ENCODE assay signal across 28 cellular contexts in genomic region chr2:217246108-217246507, GRCh38.
"Had no signal": no experiment of that assay in that cellular context is flagged by ENCODE, and none has a peak within 500 bp of the region (broad histone marks: within the 10 kb centered on the region; RNA-seq: fewer than 3 reads in every experiment).

No MANE protein-coding gene starts in this region.

- H3K36me3 Mint-ChIP-seq: stimulated activated effector memory CD8-positive, alpha-beta T cell treated with anti-CD3 and anti-CD28 coated beads, Interleukin-12 subunit alpha, Interleukin-12 subunit beta, amount 100 ng/mL, for 72 hours had no signal

- H3K4me3 Mint-ChIP-seq: activated naive CD4-positive, alpha-beta T cell treated with anti-CD3 and anti-CD28 coated beads for 36 hours; activated T-helper 1 cell treated with anti-CD3 and anti-CD28 coated beads, Interleukin-12 subunit alpha, Interleukin-12 subunit beta, Interleukin-2, Interleukin-4 antibody, amounts not matched to agents 30 ng/mL and 10 ng/mL and 1 ng/mL, durations not matched to agents 14 hours and 24 hours and 36 hours; nephron; stimulated activated effector memory CD8-positive, alpha-beta T cell treated with anti-CD3 and anti-CD28 coated beads, Interleukin-12 subunit alpha, Interleukin-12 subunit beta, amount 100 ng/mL, for 72 hours; T-helper 17 cell had no signal

- H3K9me3 ChIP-seq: esophagus squamous epithelium, gastrocnemius medialis, left lung, pancreas, prostate gland, transverse colon, vagina had no signal

- H3K4me1 Mint-ChIP-seq: stimulated activated effector memory CD8-positive, alpha-beta T cell treated with anti-CD3 and anti-CD28 coated beads, Interleukin-12 subunit alpha, Interleukin-12 subunit beta, amount 100 ng/mL, for 72 hours; T-helper 17 cell had no signal

- H3K27me3 ChIP-seq: gastrocnemius medialis, pancreas, transverse colon, vagina had no signal

- DNase-seq: activated CD4-positive, CD25-positive, alpha-beta regulatory T cell treated with anti-CD3 and anti-CD28 coated beads, Interleukin-2, amount 50 U/mL, for 72 hours; activated effector memory CD4-positive, alpha-beta T cell treated with anti-CD3 and anti-CD28 coated beads, Interleukin-2, amount 50 U/mL, for 16 hours; activated naive CD4-positive, alpha-beta T cell treated with anti-CD3 and anti-CD28 coated beads for 36 hours; anterior cingulate cortex; dermis blood vessel endothelial cell; effector CD4-positive, alpha-beta T cell; esophagus squamous epithelium; gastrocnemius medialis; glutamatergic neuron; left lung; nucleus accumbens; pancreas; retina; small intestine; stimulated activated CD4-positive, alpha-beta T cell treated with anti-CD3 and anti-CD28 coated beads, Interleukin-4, amount 100 ng/mL, for 24 hours; T-helper 17 cell; T1000; transverse colon; WERI-Rb-1 had no signal

- H3K4me3 ChIP-seq: esophagus squamous epithelium, gastrocnemius medialis, left lung, lung, pancreas, prostate gland, transverse colon, vagina had no signal

- H3K4me1 ChIP-seq: pancreas had no signal

- H3K9me3 Mint-ChIP-seq: activated naive CD4-positive, alpha-beta T cell treated with anti-CD3 and anti-CD28 coated beads for 36 hours; activated T-helper 1 cell treated with anti-CD3 and anti-CD28 coated beads, Interleukin-12 subunit alpha, Interleukin-12 subunit beta, Interleukin-2, Interleukin-4 antibody, amounts not matched to agents 30 ng/mL and 10 ng/mL and 1 ng/mL, durations not matched to agents 14 hours and 24 hours and 36 hours; nephron had no signal

- H3K27ac Mint-ChIP-seq: activated naive CD4-positive, alpha-beta T cell treated with anti-CD3 and anti-CD28 coated beads for 36 hours; activated T-helper 1 cell treated with anti-CD3 and anti-CD28 coated beads, Interleukin-12 subunit alpha, Interleukin-12 subunit beta, Interleukin-2, Interleukin-4 antibody, amounts not matched to agents 30 ng/mL and 10 ng/mL and 1 ng/mL, durations not matched to agents 14 hours and 24 hours and 36 hours; stimulated activated effector memory CD8-positive, alpha-beta T cell treated with anti-CD3 and anti-CD28 coated beads, Interleukin-12 subunit alpha, Interleukin-12 subunit beta, amount 100 ng/mL, for 72 hours; T-helper 17 cell had no signal

- ATAC-seq: gastrocnemius medialis; left lung; pancreas; sciatic nerve; SK-N-SH treated with all-trans-retinoic acid at 6 μM for 48 hours; stimulated activated effector memory CD8-positive, alpha-beta T cell treated with anti-CD3 and anti-CD28 coated beads, Interleukin-12 subunit alpha, Interleukin-12 subunit beta, amount 100 ng/mL, for 72 hours; T-helper 17 cell had no signal

- H3K27ac ChIP-seq: epithelial cell of prostate, esophagus squamous epithelium, left lung, pancreas, prostate gland, transverse colon, vagina, WERI-Rb-1 had no signal

- H3K36me3 ChIP-seq: esophagus squamous epithelium, gastrocnemius medialis, left lung, pancreas, prostate gland, transverse colon, vagina, WERI-Rb-1 had no signal
